In genomic region chr12:11743333-11743732, GRCh38 we compare ENCODE assay signal across 2 cellular contexts.
TF ChIP-seq lines count a peak whose summit lies in the region.

No MANE protein-coding gene starts in this region.

TF ChIP-seq in IMR-90, 13 proteins besides CTCF, POLR2A, EP300 and RAD21:
- no peak for TF ChIP-seq RFX5 (IDR thresholded peaks at IDR 0.05; ENCODE audit: low read depth, low read length)

TF ChIP-seq in GM12878, 131 proteins besides CTCF, POLR2A, EP300 and RAD21:
- TF ChIP-seq NR2C2 (IDR thresholded peaks at IDR 0.05; ENCODE audit: borderline replicate concordance, control insufficient read depth, insufficient read length, low read depth): no peak
